In genomic region chr9:83979812-83980394, GRCh38 we compare ENCODE assay signal across 8 cellular contexts. TPM values are rescaled to one million over a fixed set of nuclear protein-coding genes. Genes with fewer than 3 reads are reported as not detected.
DNase-seq lines count a peak whose midpoint lies in the region; ATAC-seq and TF ChIP-seq lines count a peak whose summit lies in the region.

TSS of gene HNRNPK (minus strand) at chr9:83980215. CDS start at chr9:83978252, 1,963 bp downstream.

- H3K9ac ChIP-seq in muscle layer of colon (ENCODE audit: low read length), result peak within 1 kb of the TSS; percentile 96

- peak within 1 kb of the TSS; percentile 99 for H3K4me3 ChIP-seq in muscle layer of colon (ENCODE audit: low read depth in 1 of 2, low read length in 2 of 2)

- H3K27me3 ChIP-seq in muscle layer of colon (ENCODE audit: control insufficient read depth in 1 of 2, insufficient read depth in 2 of 2, low read length in 2 of 2), result no peaks in the 10 kb centered on the region

- DNase-seq in DMS79 (lab: John Stamatoyannopoulos, UW), result peak; percentile 70
- peak; percentile 99 for DNase-seq in KG1 (lab: John Stamatoyannopoulos, UW)
- peak; percentile 99 for DNase-seq in activated T-cell treated with anti-CD3 and anti-CD28 coated beads, Interleukin-2, amount 50 U/mL, for 48 hours
- DNase-seq in stimulated activated CD8-positive, alpha-beta memory T cell treated with anti-CD3 and anti-CD28 coated beads, Interleukin-7, amount 100 ng/mL, for 1 hour (ENCODE audit: low read depth in 2 of 2), result peak; percentile 98 to 99

- peaks cover 28% of the 10 kb centered on the region for H3K36me3 ChIP-seq in muscle layer of colon (ENCODE audit: insufficient read depth, low read length)

- ATAC-seq in GM21737 (IDR thresholded peaks at IDR 0.05; ENCODE audit: unreplicated experiment) (peak; percentile 80), esophagus mucosa (peak; percentile 95)

- no peaks in the 10 kb centered on the region for H3K9me3 ChIP-seq in muscle layer of colon (ENCODE audit: low read length)

- peaks cover 31% of the 10 kb centered on the region for H3K4me1 ChIP-seq in muscle layer of colon (ENCODE audit: insufficient read depth, low read length)

- peak within 1 kb of the TSS; percentile 86 for H3K27ac ChIP-seq in muscle layer of colon (ENCODE audit: low read depth, low read length)

TF ChIP-seq in PFSK-1, 5 proteins besides CTCF, POLR2A, EP300 and RAD21:
- TF ChIP-seq TAF1 (IDR thresholded peaks at IDR 0.05; ENCODE audit: borderline replicate concordance, insufficient read depth, low read length) (peak; percentile 13), REST (IDR thresholded peaks at IDR 0.05; ENCODE audit: insufficient read depth in 1 of 2, low read depth in 2 of 2, low read length in 2 of 2) (no peak)
TF ChIP-seq in PFSK-1: peak in this region for 1.

RNA-seq across cellular contexts. Expression of gene HNRNPK, which starts in this region (rescaled TPM):
- 451 TPM for polyA plus RNA-seq in PFSK-1 (2012; ENCODE audit: insufficient read length, low read depth)
- total RNA-seq in esophagus mucosa, result 349 TPM

Comparison
In these comparisons a context has a peak if more than half of its experiments do, and no peak if none do; other contexts are left out.
1. Peak in every context shown above with its lines: DNase-seq, ATAC-seq, H3K4me3 ChIP-seq and H3K27ac ChIP-seq.